In the genomic region with DNA sequence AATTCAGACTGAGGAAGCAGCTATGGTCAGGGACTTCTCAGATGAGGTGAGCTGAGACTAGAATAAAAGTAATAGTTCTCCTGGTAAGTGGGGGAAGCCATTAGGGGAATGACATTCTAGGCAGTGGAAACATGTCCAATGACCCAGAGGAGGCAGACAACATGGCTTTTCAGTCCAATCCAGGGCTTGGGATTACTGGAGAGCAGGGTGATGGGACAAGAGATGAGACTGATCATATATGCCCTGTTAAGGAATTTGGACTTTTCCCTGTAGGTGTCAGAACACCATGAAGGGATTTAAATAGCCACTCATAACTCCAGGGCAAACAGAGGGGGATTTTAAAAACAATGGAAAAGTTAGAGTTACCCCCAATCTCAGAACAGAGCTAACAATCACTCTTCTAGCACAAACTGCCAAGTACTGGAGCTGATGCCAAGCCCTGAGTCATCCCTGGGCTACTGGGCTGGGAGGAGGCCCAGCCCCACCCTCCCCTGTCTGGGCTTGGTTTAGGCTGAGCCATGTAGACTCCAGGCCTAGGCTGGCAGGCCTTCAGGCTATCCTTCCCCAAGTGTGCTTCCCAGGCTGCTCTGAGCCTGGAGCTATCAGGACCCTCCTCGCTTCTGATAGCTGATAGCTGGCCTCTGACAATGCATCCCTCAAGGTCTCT, we compare ENCODE assay signal across 8 cellular contexts. TPM values are rescaled to one million over a fixed set of nuclear protein-coding genes. Genes with fewer than 3 reads are reported as not detected.
DNase-seq lines count a peak whose midpoint lies in the region; ATAC-seq, FAIRE-seq and TF ChIP-seq lines count a peak whose summit lies in the region.

No MANE protein-coding gene starts in this region.

- no peak overlapping the region for H3K4me3 ChIP-seq in endothelial cell of umbilical vein (replicated peaks in 1 of 3; ENCODE audit: insufficient read depth in 1 of 3, low read depth in 1 of 3, low read length in 3 of 3)
- H3K4me3 ChIP-seq in mucosa of descending colon, result no peak overlapping the region

- intact Hi-C loops in endothelial cell of umbilical vein (cut with micrococcal nuclease) (loop anchor here (1.0 to 2.0 kb wide), 3 partner anchors 22 to 62 kb away; partner anchors contain the start of gene MSN), mucosa of descending colon (cut with DNase I, micrococcal nuclease) (no loop called here)

- H3K4me1 ChIP-seq in endothelial cell of umbilical vein (ENCODE audit: control insufficient read depth, extremely low read depth, insufficient read depth, low read length) (peaks cover 22% of the 10 kb centered on the region), mucosa of descending colon (ENCODE audit: low read depth) (no peaks in the 10 kb centered on the region)

- peak overlapping the region; percentile 41 for H3K4me2 ChIP-seq in endothelial cell of umbilical vein (ENCODE audit: insufficient read depth, low read length)

- no peak overlapping the region for H3K27ac Mint-ChIP-seq in endothelial cell (ENCODE audit: unreplicated experiment)
- H3K27ac Mint-ChIP-seq in T-helper 2 cell treated with Interferon-gamma antibody and Interleukin-4, amounts not matched to agents 5 μg/mL and 100 μg/mL, for 36 hours, result no peak overlapping the region

- H2AFZ ChIP-seq in endothelial cell of umbilical vein (ENCODE audit: low read depth, low read length), result peak overlapping the region; percentile 92

- POLR2A ChIA-PET in endothelial cell of umbilical vein (lab: Charles Lee), result interaction anchor here (1.0 kb wide), 1 partner anchor 24 kb away, joined by 4 read pairs; no protein-coding TSS in a partner anchor

- peak overlapping the region; percentile 15; the same call in 1 of the 2 replicates for H3K27ac ChIP-seq in C4-2B
- H3K27ac ChIP-seq in endothelial cell of umbilical vein (ENCODE audit: insufficient read depth, low read depth, low read length), result peak overlapping the region; percentile 70

- DNase-seq in NCI-H226 (peak; percentile 77), endothelial cell of umbilical vein (ENCODE audit: low read depth, low spot score) (peak; percentile 90), mucosa of descending colon (peak; percentile 60 to 70 (median 68)), NCI-H1436 treated with DMSO at 0.1 percent for 48 hours (lab: John Stamatoyannopoulos, UW) (no peak), endothelial cell (ENCODE audit: low spot score) (no peak), NCI-H1092 treated with DMSO at 0.1 percent for 48 hours (lab: John Stamatoyannopoulos, UW) (no peak)
- no peak for DNase-seq in T-helper 2 cell treated with Interferon-gamma antibody and Interleukin-4, amounts not matched to agents 5 μg/mL and 100 μg/mL, for 36 hours (ENCODE audit: low spot score)

- no peaks in the 10 kb centered on the region for H3K27me3 Mint-ChIP-seq in endothelial cell (ENCODE audit: unreplicated experiment)
- H3K27me3 Mint-ChIP-seq in T-helper 2 cell treated with Interferon-gamma antibody and Interleukin-4, amounts not matched to agents 5 μg/mL and 100 μg/mL, for 36 hours (ENCODE audit: low read depth), result no peaks in the 10 kb centered on the region

- H3K36me3 ChIP-seq in endothelial cell of umbilical vein (ENCODE audit: control insufficient read depth in 2 of 2, extremely low read depth in 1 of 2, insufficient read depth in 2 of 2, low read length in 2 of 2) (no peaks in the 10 kb centered on the region), mucosa of descending colon (ENCODE audit: low read depth) (no peaks in the 10 kb centered on the region)

- H4K20me1 ChIP-seq in endothelial cell of umbilical vein (replicated peaks; ENCODE audit: control insufficient read depth, extremely low read depth, insufficient read depth, low read length), result no peaks in the 10 kb centered on the region

- peak; percentile 98 for ATAC-seq in mucosa of descending colon

- no peaks in the 10 kb centered on the region for H3K27me3 ChIP-seq in endothelial cell of umbilical vein (ENCODE audit: control insufficient read depth in 2 of 2, insufficient read depth in 2 of 2, low read length in 2 of 2)

- CTCF ChIA-PET in endothelial cell of umbilical vein (lab: Charles Lee), result interaction anchor here (1.4 to 1.6 kb wide), 3 partner anchors 9 to 43 kb away, joined by 4 to 5 read pairs (median 5); no protein-coding TSS in a partner anchor

- no peak overlapping the region for H3K9ac ChIP-seq in endothelial cell of umbilical vein (replicated peaks; ENCODE audit: extremely low read depth, insufficient read depth, low read length)

- H3K9me3 Mint-ChIP-seq in endothelial cell (ENCODE audit: unreplicated experiment), result no peaks in the 10 kb centered on the region
- H3K9me3 Mint-ChIP-seq in T-helper 2 cell treated with Interferon-gamma antibody and Interleukin-4, amounts not matched to agents 5 μg/mL and 100 μg/mL, for 36 hours, result no peaks in the 10 kb centered on the region

- no peak overlapping the region for H3K4me3 Mint-ChIP-seq in endothelial cell (ENCODE audit: unreplicated experiment)
- H3K4me3 Mint-ChIP-seq in T-helper 2 cell treated with Interferon-gamma antibody and Interleukin-4, amounts not matched to agents 5 μg/mL and 100 μg/mL, for 36 hours, result no peak overlapping the region

- TF ChIP-seq POLR2A in endothelial cell of umbilical vein (IDR thresholded peaks at IDR 0.05; ENCODE audit: low read depth, low read length), result no peak

- dilution Hi-C loops in endothelial cell of umbilical vein (cut with MboI; ENCODE audit: extremely low pct_ligation_motif_present, low sequenced_read_pairs), result no loop called here

- BruUV-seq in endothelial cell of umbilical vein (replicated peaks; lab: Mats Ljungman, UMichigan), result no TSS peak

- no peaks in the 10 kb centered on the region for H3K9me1 ChIP-seq in endothelial cell of umbilical vein (replicated peaks; ENCODE audit: control insufficient read depth, extremely low read depth, insufficient read depth, low read length)

- no peaks in the 10 kb centered on the region for H3K36me3 Mint-ChIP-seq in endothelial cell (ENCODE audit: low read depth, unreplicated experiment)
- no peaks in the 10 kb centered on the region for H3K36me3 Mint-ChIP-seq in T-helper 2 cell treated with Interferon-gamma antibody and Interleukin-4, amounts not matched to agents 5 μg/mL and 100 μg/mL, for 36 hours (ENCODE audit: low read depth)

- TF ChIP-seq CTCF in C4-2B (conservative IDR thresholded peaks at IDR 0.05) (no peak), endothelial cell of umbilical vein (IDR thresholded peaks at IDR 0.05; ENCODE audit: extremely low read depth in 1 of 2, insufficient read depth in 1 of 2, low read depth in 1 of 2, low read length in 2 of 2) (no peak), mucosa of descending colon (IDR thresholded peaks at IDR 0.05) (no peak), endothelial cell (IDR thresholded peaks at IDR 0.05; ENCODE audit: unreplicated experiment) (no peak)

- H3K9me3 ChIP-seq in endothelial cell of umbilical vein (replicated peaks; ENCODE audit: control insufficient read depth, insufficient read depth, low read length) (no peaks in the 10 kb centered on the region), mucosa of descending colon (no peaks in the 10 kb centered on the region)

- H3K4me1 Mint-ChIP-seq in endothelial cell (ENCODE audit: unreplicated experiment), result no peaks in the 10 kb centered on the region
- H3K4me1 Mint-ChIP-seq in T-helper 2 cell treated with Interferon-gamma antibody and Interleukin-4, amounts not matched to agents 5 μg/mL and 100 μg/mL, for 36 hours (ENCODE audit: low read depth), result peaks cover 5% of the 10 kb centered on the region

- no peaks in the 10 kb centered on the region for H3K79me2 ChIP-seq in endothelial cell of umbilical vein (ENCODE audit: control insufficient read depth, insufficient read depth, low read length)

- FAIRE-seq in endothelial cell of umbilical vein (lab: Jason Lieb, UNC), result peak; percentile 100

TF ChIP-seq in endothelial cell of umbilical vein, 7 proteins besides CTCF, POLR2A, EP300 and RAD21:
- TF ChIP-seq POLR2AphosphoS5 (IDR thresholded peaks at IDR 0.05; ENCODE audit: insufficient read depth, low read depth, low read length) (no peak), FOS (IDR thresholded peaks at IDR 0.05; ENCODE audit: borderline replicate concordance, insufficient read depth, low read length) (peak; percentile 50), JUN (IDR thresholded peaks at IDR 0.05; ENCODE audit: borderline replicate concordance, insufficient read depth, insufficient read length, low read depth) (peak; percentile 19)

RNA-seq across cellular contexts. Expression of gene MSN, which starts 22.7 kb away (rescaled TPM):
- total RNA-seq in endothelial cell of umbilical vein (635 and 658 TPM in 2 replicates), mucosa of descending colon (100 to 1,000 TPM in 1 of 3 donors, 10 to 100 TPM in 2; 25.9 to 127 (median 66.2) TPM), endothelial cell (ENCODE audit: unreplicated experiment) (590 TPM)
- polyA plus RNA-seq in endothelial cell of umbilical vein, result 511 and 528 TPM in 2 replicates
- polyA plus RNA-seq in endothelial cell of umbilical vein (2011; cell fraction: cytosol; rRNA removed), result 475 and 549 TPM in 2 replicates
- 738 and 769 TPM in 2 replicates for polyA plus RNA-seq in endothelial cell of umbilical vein (2011; cell fraction: nucleus; rRNA removed)
- polyA plus RNA-seq in endothelial cell of umbilical vein (2012), result 862 and 934 TPM in 2 replicates
- polyA minus RNA-seq in endothelial cell of umbilical vein, result 709 and 797 TPM in 2 replicates
- polyA minus RNA-seq in endothelial cell of umbilical vein (2011; cell fraction: cytosol; rRNA and poly(A)+ RNA removed), result 123 TPM
- polyA minus RNA-seq in endothelial cell of umbilical vein (2011; cell fraction: nucleus; rRNA and poly(A)+ RNA removed), result 296 and 346 TPM in 2 replicates

Comparison
In these comparisons a context has a peak if more than half of its experiments do, and no peak if none do; other contexts are left out.
1. DNase-seq: peak in NCI-H226 (single experiment), endothelial cell of umbilical vein (single experiment) and mucosa of descending colon (3 of 3); none in NCI-H1436 treated with DMSO at 0.1 percent for 48 hours (single experiment), endothelial cell (single experiment), T-helper 2 cell treated with Interferon-gamma antibody and Interleukin-4, amounts not matched to agents 5 μg/mL and 100 μg/mL, for 36 hours (single experiment) and NCI-H1092 treated with DMSO at 0.1 percent for 48 hours (single experiment).